In genomic region chr9:110027624-110028023, GRCh38 we compare ENCODE assay signal across 9 cellular contexts.
DNase-seq lines count a peak whose midpoint lies in the region; ATAC-seq and TF ChIP-seq lines count a peak whose summit lies in the region.
"Had no signal": no experiment of that assay in that cellular context is flagged by ENCODE, and none has a peak within 500 bp of the region (broad histone marks: within the 10 kb centered on the region; RNA-seq: fewer than 3 reads in every experiment).

No MANE protein-coding gene starts in this region.

- peaks cover 15 to 32% (median 27%) of the 10 kb centered on the region in 7 donors for H3K4me1 Mint-ChIP-seq in naive thymus-derived CD4-positive, alpha-beta T cell

- no peak for TF ChIP-seq CTCF in HFF-Myc (IDR thresholded peaks at IDR 0.05; ENCODE audit: low read depth, low read length, missing control alignments)
- TF ChIP-seq CTCF in RWPE2 (IDR thresholded peaks at IDR 0.05; ENCODE audit: poor library complexity, severe bottlenecking): no peak
- no peak for TF ChIP-seq CTCF in fibroblast of villous mesenchyme (IDR thresholded peaks at IDR 0.05; ENCODE audit: insufficient read depth, low read depth, low read length)
- TF ChIP-seq CTCF in ovary (IDR thresholded peaks at IDR 0.05): no peak

- peaks cover 0 to 3% (median 0%) of the 10 kb centered on the region in 5 donors for H3K36me3 Mint-ChIP-seq in naive thymus-derived CD4-positive, alpha-beta T cell

- DNase-seq in HFF-Myc (ENCODE audit: extremely low read depth, low read depth) (peak; percentile 65), RWPE2 (ENCODE audit: low spot score) (no peak), fibroblast of villous mesenchyme (ENCODE audit: low read depth) (peak; percentile 86), pons (ENCODE audit: low spot score) (peak; percentile 69), ovary (no peak)
- no peak for DNase-seq in activated CD4-positive, CD25-positive, alpha-beta regulatory T cell (lab: John Stamatoyannopoulos, UW)
- no peak for DNase-seq in naive thymus-derived CD4-positive, alpha-beta T cell
- DNase-seq: stimulated activated CD4-positive, alpha-beta T cell treated with anti-CD3 and anti-CD28 coated beads, Interleukin-4, amount 100 ng/mL, for 24 hours had no signal

- TF ChIP-seq EP300 in ovary (IDR thresholded peaks at IDR 0.05): no peak

- H3K4me1 ChIP-seq in RWPE2 (ENCODE audit: insufficient read depth, poor library complexity, severe bottlenecking) (peaks cover 45% of the 10 kb centered on the region), ovary (ENCODE audit: insufficient read depth) (no peaks in the 10 kb centered on the region)
- peaks cover 0 to 19% of the 10 kb centered on the region in 2 donors for H3K4me1 ChIP-seq in naive thymus-derived CD4-positive, alpha-beta T cell (ENCODE audit: control insufficient read depth in 2 of 2, insufficient read depth in 2 of 2, low read length in 2 of 2)

- H3K9me3 ChIP-seq in RWPE2 (ENCODE audit: severe bottlenecking) (no peaks in the 10 kb centered on the region), ovary (no peaks in the 10 kb centered on the region)
- no peaks in the 10 kb centered on the region for H3K9me3 ChIP-seq in naive thymus-derived CD4-positive, alpha-beta T cell (ENCODE audit: control insufficient read depth in 2 of 3, low read length in 3 of 3)

- POLR2A ChIA-PET in naive thymus-derived CD4-positive, alpha-beta T cell (lab: Charles Lee): interaction anchor here (1.4 kb wide), 1 partner anchor 105 kb away, joined by 3 read pairs; no protein-coding TSS in a partner anchor

- WGBS in ovary, 3 donors: 2 to 5% (median 4%) methylated on average over 6 of the region's 6 CpGs

- no peaks in the 10 kb centered on the region for H3K36me3 ChIP-seq in RWPE2 (ENCODE audit: low read depth)
- H3K36me3 ChIP-seq in ovary: no peaks in the 10 kb centered on the region
- H3K36me3 ChIP-seq in naive thymus-derived CD4-positive, alpha-beta T cell (ENCODE audit: control insufficient read depth in 2 of 3, insufficient read depth in 3 of 3, low read length in 3 of 3): no peaks in the 10 kb centered on the region

- CTCF ChIA-PET in naive thymus-derived CD4-positive, alpha-beta T cell (lab: Charles Lee): interaction anchor here (1.6 kb wide), 1 partner anchor 31 kb away, joined by 5 read pairs; no protein-coding TSS in a partner anchor

- no peak overlapping the region for H3K4me3 Mint-ChIP-seq in naive thymus-derived CD4-positive, alpha-beta T cell

- TF ChIP-seq POLR2A in ovary (IDR thresholded peaks at IDR 0.05): no peak

- H3K27ac Mint-ChIP-seq in naive thymus-derived CD4-positive, alpha-beta T cell: peak overlapping the region in 1 of 9 donors; percentile 64

- H3K27ac ChIP-seq in RWPE2 (ENCODE audit: poor library complexity, severe bottlenecking) (peak overlapping the region; percentile 96), ovary (no peak overlapping the region)
- no peak overlapping the region for H3K27ac ChIP-seq in naive thymus-derived CD4-positive, alpha-beta T cell (ENCODE audit: low read depth, low read length)

- H3K4me3 ChIP-seq in HFF-Myc (replicated peaks; ENCODE audit: low read depth, low read length): no peak overlapping the region
- no peak overlapping the region for H3K4me3 ChIP-seq in RWPE2 (ENCODE audit: severe bottlenecking)
- no peak overlapping the region for H3K4me3 ChIP-seq in fibroblast of villous mesenchyme (ENCODE audit: low read depth, low read length)
- no peak overlapping the region for H3K4me3 ChIP-seq in ovary
- no peak overlapping the region for H3K4me3 ChIP-seq in naive thymus-derived CD4-positive, alpha-beta T cell (ENCODE audit: low read length)

- H3K27me3 ChIP-seq in RWPE2 (ENCODE audit: insufficient read depth, poor library complexity, severe bottlenecking): no peaks in the 10 kb centered on the region
- no peaks in the 10 kb centered on the region for H3K27me3 ChIP-seq in ovary
- H3K27me3 ChIP-seq in naive thymus-derived CD4-positive, alpha-beta T cell (ENCODE audit: control insufficient read depth in 2 of 2, insufficient read depth in 2 of 2, low read length in 2 of 2): no peaks in the 10 kb centered on the region

- peaks cover 0 to 1% (median 0%) of the 10 kb centered on the region in 5 donors for H3K27me3 Mint-ChIP-seq in naive thymus-derived CD4-positive, alpha-beta T cell

- no peaks in the 10 kb centered on the region for H3K9me3 Mint-ChIP-seq in naive thymus-derived CD4-positive, alpha-beta T cell

- intact Hi-C loops in ovary (cut with DNase I): no loop called here
- intact Hi-C loops in naive thymus-derived CD4-positive, alpha-beta T cell (cut with micrococcal nuclease): no loop called here

- no peak for ATAC-seq in RWPE2 (ENCODE audit: low read depth)
- no peak for ATAC-seq in GM19395 (IDR thresholded peaks at IDR 0.05; ENCODE audit: unreplicated experiment)
- no peak for ATAC-seq in naive thymus-derived CD4-positive, alpha-beta T cell

Comparison
In these comparisons a context has a peak if more than half of its experiments do, and no peak if none do; other contexts are left out.
1. DNase-seq: peak in HFF-Myc (single experiment), fibroblast of villous mesenchyme (single experiment) and pons (single experiment); none in RWPE2 (single experiment), activated CD4-positive, CD25-positive, alpha-beta regulatory T cell (0 of 4), ovary (0 of 5) and naive thymus-derived CD4-positive, alpha-beta T cell (0 of 9).